Comparison of ENCODE assay signal across 1 cellular context in the genomic region with DNA sequence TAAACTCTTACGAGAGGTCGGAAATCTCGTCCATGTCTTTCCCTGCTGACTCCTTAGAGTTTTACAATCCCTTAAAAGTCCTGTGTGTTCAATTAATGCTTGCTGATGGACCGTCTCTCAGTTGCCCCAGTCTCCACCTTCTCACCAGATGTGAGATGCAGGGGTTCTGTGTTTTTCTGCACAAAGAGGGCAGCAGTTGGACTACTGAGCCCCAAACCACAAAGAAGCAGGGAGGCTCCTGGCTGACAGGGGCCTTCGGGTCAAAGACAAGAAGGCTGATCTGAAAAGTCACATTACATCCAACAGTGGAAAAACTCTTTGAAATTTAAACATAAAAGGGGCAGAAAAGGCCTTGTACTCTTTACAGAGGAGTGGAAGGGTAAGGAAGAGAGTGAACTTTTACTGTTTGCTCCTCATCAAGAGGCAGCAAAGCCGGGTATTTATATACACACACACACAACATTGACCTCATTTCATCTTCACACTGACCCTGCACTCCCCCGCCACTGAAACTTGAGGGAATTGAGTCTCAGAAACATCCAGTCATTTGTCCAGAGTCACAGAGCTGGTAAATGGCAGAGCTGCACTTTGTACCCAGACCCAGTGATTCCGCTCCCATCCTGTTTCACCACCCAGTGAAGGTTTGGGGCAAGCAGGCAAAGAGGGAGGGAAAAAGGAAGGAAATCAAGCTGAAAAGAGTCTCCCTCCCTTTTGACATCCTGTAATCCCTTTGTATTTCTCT.
TF ChIP-seq lines count a peak whose summit lies in the region.

No MANE protein-coding gene starts in this region.

TF ChIP-seq in HepG2, 621 proteins besides CTCF, POLR2A, EP300 and RAD21 (continued from another document and continues in another):
- TF ChIP-seq, protein P1, sequence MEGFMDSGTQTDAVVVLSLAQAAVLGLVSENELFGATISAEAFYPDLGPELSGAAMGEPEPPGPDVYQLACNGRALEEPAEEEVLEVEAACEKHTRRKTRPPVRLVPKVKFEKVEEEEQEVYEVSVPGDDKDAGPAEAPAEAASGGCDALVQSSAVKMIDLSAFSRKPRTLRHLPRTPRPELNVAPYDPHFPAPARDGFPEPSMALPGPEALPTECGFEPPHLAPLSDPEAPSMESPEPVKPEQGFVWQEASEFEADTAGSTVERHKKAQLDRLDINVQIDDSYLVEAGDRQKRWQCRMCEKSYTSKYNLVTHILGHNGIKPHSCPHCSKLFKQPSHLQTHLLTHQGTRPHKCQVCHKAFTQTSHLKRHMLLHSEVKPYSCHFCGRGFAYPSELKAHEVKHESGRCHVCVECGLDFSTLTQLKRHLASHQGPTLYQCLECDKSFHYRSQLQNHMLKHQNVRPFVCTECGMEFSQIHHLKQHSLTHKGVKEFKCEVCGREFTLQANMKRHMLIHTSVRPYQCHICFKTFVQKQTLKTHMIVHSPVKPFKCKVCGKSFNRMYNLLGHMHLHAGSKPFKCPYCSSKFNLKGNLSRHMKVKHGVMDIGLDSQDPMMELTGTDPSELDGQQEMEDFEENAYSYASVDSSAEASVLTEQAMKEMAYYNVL (CRISPR knock-in tag; IDR thresholded peaks at IDR 0.05; ENCODE audit: borderline replicate concordance) = peak; percentile 74; the same call in 1 of the 2 replicates
- no peak for TF ChIP-seq ZNF629 (CRISPR knock-in tag; conservative IDR thresholded peaks at IDR 0.05)
- TF ChIP-seq MIER3 (CRISPR knock-in tag; IDR thresholded peaks at IDR 0.05; ENCODE audit: borderline replicate concordance) = peak; percentile 53; the same call in 1 of the 2 replicates
- TF ChIP-seq BCL6 (CRISPR knock-in tag; IDR thresholded peaks at IDR 0.05) = no peak; the same call in 1 of the 2 replicates
- TF ChIP-seq ZFP36L1 (CRISPR knock-in tag; IDR thresholded peaks at IDR 0.05) = no peak
- TF ChIP-seq DMAP1 (CRISPR knock-in tag; IDR thresholded peaks at IDR 0.05) = no peak
- peak; percentile 31; the same call in 1 of the 2 replicates for TF ChIP-seq ZNF737 (CRISPR knock-in tag; IDR thresholded peaks at IDR 0.05; ENCODE audit: borderline replicate concordance)
- TF ChIP-seq, protein P2, sequence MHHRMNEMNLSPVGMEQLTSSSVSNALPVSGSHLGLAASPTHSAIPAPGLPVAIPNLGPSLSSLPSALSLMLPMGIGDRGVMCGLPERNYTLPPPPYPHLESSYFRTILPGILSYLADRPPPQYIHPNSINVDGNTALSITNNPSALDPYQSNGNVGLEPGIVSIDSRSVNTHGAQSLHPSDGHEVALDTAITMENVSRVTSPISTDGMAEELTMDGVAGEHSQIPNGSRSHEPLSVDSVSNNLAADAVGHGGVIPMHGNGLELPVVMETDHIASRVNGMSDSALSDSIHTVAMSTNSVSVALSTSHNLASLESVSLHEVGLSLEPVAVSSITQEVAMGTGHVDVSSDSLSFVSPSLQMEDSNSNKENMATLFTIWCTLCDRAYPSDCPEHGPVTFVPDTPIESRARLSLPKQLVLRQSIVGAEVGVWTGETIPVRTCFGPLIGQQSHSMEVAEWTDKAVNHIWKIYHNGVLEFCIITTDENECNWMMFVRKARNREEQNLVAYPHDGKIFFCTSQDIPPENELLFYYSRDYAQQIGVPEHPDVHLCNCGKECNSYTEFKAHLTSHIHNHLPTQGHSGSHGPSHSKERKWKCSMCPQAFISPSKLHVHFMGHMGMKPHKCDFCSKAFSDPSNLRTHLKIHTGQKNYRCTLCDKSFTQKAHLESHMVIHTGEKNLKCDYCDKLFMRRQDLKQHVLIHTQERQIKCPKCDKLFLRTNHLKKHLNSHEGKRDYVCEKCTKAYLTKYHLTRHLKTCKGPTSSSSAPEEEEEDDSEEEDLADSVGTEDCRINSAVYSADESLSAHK (CRISPR knock-in tag; IDR thresholded peaks at IDR 0.05; ENCODE audit: borderline replicate concordance) = no peak
- 0 out of 2 replicates have a peak, but pooled peaks have one; percentile 43 for TF ChIP-seq CCDC6 (CRISPR knock-in tag; IDR thresholded peaks at IDR 0.05)
- no peak for TF ChIP-seq NFE2 (CRISPR knock-in tag; IDR thresholded peaks at IDR 0.05)
- TF ChIP-seq, protein P3, sequence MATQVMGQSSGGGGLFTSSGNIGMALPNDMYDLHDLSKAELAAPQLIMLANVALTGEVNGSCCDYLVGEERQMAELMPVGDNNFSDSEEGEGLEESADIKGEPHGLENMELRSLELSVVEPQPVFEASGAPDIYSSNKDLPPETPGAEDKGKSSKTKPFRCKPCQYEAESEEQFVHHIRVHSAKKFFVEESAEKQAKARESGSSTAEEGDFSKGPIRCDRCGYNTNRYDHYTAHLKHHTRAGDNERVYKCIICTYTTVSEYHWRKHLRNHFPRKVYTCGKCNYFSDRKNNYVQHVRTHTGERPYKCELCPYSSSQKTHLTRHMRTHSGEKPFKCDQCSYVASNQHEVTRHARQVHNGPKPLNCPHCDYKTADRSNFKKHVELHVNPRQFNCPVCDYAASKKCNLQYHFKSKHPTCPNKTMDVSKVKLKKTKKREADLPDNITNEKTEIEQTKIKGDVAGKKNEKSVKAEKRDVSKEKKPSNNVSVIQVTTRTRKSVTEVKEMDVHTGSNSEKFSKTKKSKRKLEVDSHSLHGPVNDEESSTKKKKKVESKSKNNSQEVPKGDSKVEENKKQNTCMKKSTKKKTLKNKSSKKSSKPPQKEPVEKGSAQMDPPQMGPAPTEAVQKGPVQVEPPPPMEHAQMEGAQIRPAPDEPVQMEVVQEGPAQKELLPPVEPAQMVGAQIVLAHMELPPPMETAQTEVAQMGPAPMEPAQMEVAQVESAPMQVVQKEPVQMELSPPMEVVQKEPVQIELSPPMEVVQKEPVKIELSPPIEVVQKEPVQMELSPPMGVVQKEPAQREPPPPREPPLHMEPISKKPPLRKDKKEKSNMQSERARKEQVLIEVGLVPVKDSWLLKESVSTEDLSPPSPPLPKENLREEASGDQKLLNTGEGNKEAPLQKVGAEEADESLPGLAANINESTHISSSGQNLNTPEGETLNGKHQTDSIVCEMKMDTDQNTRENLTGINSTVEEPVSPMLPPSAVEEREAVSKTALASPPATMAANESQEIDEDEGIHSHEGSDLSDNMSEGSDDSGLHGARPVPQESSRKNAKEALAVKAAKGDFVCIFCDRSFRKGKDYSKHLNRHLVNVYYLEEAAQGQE (IDR thresholded peaks at IDR 0.05; ENCODE audit: borderline replicate concordance in 1 of 2, low read depth in 1 of 2, low read length in 2 of 2) = no peak
- no peak for TF ChIP-seq MED1 (CRISPR knock-in tag; IDR thresholded peaks at IDR 0.05)
- TF ChIP-seq ZNF7 (CRISPR knock-in tag; IDR thresholded peaks at IDR 0.05) = 0 out of 2 replicates have a peak, but pooled peaks have one; percentile 3
- no peak for TF ChIP-seq ZBTB42 (CRISPR knock-in tag; IDR thresholded peaks at IDR 0.05)
- no peak for TF ChIP-seq ZNF605 (CRISPR knock-in tag; IDR thresholded peaks at IDR 0.05)
- no peak for TF ChIP-seq SAFB2 (CRISPR knock-in tag; IDR thresholded peaks at IDR 0.05; ENCODE audit: borderline replicate concordance, low read depth)
- no peak for TF ChIP-seq MYNN (CRISPR knock-in tag; IDR thresholded peaks at IDR 0.05; ENCODE audit: low read depth)
- no peak for TF ChIP-seq YY1 (IDR thresholded peaks at IDR 0.05; ENCODE audit: insufficient read depth, insufficient replicate concordance, low read depth, low read length)
- no peak for TF ChIP-seq MAFF (IDR thresholded peaks at IDR 0.05; ENCODE audit: low read depth, low read length)
- TF ChIP-seq JARID2 (CRISPR knock-in tag; IDR thresholded peaks at IDR 0.05; ENCODE audit: insufficient replicate concordance) = no peak
- no peak for TF ChIP-seq NCOA1 (CRISPR knock-in tag; IDR thresholded peaks at IDR 0.05)
- TF ChIP-seq, protein P4, sequence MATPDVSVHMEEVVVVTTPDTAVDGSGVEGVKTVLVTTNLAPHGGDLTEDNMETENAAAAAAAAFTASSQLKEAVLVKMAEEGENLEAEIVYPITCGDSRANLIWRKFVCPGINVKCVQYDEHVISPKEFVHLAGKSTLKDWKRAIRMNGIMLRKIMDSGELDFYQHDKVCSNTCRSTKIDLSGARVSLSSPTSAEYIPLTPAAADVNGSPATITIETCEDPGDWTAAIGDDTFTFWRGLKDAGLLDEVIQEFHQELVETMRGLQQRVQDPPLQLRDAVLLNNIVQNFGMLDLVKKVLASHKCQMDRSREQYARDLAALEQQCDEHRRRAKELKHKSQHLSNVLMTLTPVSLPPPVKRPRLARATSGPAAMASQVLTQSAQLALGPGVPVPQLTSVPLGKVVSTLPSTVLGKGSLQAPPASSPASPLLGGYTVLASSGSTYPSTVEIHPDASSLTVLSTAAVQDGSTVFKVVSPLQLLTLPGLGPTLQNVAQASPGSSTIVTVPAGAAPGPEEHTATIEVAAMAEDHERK (CRISPR knock-in tag; IDR thresholded peaks at IDR 0.05; ENCODE audit: low read depth) = no peak
- TF ChIP-seq, protein P5, sequence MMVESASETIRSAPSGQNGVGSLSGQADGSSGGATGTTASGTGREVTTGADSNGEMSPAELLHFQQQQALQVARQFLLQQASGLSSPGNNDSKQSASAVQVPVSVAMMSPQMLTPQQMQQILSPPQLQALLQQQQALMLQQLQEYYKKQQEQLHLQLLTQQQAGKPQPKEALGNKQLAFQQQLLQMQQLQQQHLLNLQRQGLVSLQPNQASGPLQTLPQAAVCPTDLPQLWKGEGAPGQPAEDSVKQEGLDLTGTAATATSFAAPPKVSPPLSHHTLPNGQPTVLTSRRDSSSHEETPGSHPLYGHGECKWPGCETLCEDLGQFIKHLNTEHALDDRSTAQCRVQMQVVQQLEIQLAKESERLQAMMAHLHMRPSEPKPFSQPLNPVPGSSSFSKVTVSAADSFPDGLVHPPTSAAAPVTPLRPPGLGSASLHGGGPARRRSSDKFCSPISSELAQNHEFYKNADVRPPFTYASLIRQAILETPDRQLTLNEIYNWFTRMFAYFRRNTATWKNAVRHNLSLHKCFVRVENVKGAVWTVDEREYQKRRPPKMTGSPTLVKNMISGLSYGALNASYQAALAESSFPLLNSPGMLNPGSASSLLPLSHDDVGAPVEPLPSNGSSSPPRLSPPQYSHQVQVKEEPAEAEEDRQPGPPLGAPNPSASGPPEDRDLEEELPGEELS (CRISPR knock-in tag; IDR thresholded peaks at IDR 0.05) = no peak
- TF ChIP-seq, protein P6, sequence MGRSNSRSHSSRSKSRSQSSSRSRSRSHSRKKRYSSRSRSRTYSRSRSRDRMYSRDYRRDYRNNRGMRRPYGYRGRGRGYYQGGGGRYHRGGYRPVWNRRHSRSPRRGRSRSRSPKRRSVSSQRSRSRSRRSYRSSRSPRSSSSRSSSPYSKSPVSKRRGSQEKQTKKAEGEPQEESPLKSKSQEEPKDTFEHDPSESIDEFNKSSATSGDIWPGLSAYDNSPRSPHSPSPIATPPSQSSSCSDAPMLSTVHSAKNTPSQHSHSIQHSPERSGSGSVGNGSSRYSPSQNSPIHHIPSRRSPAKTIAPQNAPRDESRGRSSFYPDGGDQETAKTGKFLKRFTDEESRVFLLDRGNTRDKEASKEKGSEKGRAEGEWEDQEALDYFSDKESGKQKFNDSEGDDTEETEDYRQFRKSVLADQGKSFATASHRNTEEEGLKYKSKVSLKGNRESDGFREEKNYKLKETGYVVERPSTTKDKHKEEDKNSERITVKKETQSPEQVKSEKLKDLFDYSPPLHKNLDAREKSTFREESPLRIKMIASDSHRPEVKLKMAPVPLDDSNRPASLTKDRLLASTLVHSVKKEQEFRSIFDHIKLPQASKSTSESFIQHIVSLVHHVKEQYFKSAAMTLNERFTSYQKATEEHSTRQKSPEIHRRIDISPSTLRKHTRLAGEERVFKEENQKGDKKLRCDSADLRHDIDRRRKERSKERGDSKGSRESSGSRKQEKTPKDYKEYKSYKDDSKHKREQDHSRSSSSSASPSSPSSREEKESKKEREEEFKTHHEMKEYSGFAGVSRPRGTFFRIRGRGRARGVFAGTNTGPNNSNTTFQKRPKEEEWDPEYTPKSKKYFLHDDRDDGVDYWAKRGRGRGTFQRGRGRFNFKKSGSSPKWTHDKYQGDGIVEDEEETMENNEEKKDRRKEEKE (IDR thresholded peaks at IDR 0.05) = no peak
- TF ChIP-seq ZNF572 (CRISPR knock-in tag; IDR thresholded peaks at IDR 0.05) = no peak
- TF ChIP-seq, protein P7, sequence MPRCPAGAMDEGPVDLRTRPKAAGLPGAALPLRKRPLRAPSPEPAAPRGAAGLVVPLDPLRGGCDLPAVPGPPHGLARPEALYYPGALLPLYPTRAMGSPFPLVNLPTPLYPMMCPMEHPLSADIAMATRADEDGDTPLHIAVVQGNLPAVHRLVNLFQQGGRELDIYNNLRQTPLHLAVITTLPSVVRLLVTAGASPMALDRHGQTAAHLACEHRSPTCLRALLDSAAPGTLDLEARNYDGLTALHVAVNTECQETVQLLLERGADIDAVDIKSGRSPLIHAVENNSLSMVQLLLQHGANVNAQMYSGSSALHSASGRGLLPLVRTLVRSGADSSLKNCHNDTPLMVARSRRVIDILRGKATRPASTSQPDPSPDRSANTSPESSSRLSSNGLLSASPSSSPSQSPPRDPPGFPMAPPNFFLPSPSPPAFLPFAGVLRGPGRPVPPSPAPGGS (CRISPR knock-in tag; IDR thresholded peaks at IDR 0.05) = no peak
- TF ChIP-seq FOXA1 (IDR thresholded peaks at IDR 0.05) = no peak
- no peak for TF ChIP-seq FOXA1 (CRISPR knock-in tag; IDR thresholded peaks at IDR 0.05)
- TF ChIP-seq, protein P8, sequence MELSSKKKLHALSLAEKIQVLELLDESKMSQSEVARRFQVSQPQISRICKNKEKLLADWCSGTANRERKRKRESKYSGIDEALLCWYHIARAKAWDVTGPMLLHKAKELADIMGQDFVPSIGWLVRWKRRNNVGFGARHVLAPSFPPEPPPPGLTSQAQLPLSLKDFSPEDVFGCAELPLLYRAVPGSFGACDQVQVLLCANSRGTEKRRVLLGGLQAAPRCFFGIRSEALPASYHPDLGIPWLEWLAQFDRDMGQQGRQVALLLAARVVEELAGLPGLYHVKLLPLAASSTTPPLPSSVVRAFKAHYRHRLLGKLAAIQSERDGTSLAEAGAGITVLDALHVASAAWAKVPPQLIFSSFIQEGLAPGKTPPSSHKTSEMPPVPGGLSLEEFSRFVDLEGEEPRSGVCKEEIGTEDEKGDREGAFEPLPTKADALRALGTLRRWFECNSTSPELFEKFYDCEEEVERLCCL (CRISPR knock-in tag; IDR thresholded peaks at IDR 0.05; ENCODE audit: borderline replicate concordance) = no peak
- TF ChIP-seq KLF11 (CRISPR knock-in tag; IDR thresholded peaks at IDR 0.05) = no peak
- no peak for TF ChIP-seq ZSCAN31 (CRISPR knock-in tag; IDR thresholded peaks at IDR 0.05; ENCODE audit: low read depth)
- TF ChIP-seq, protein P9, sequence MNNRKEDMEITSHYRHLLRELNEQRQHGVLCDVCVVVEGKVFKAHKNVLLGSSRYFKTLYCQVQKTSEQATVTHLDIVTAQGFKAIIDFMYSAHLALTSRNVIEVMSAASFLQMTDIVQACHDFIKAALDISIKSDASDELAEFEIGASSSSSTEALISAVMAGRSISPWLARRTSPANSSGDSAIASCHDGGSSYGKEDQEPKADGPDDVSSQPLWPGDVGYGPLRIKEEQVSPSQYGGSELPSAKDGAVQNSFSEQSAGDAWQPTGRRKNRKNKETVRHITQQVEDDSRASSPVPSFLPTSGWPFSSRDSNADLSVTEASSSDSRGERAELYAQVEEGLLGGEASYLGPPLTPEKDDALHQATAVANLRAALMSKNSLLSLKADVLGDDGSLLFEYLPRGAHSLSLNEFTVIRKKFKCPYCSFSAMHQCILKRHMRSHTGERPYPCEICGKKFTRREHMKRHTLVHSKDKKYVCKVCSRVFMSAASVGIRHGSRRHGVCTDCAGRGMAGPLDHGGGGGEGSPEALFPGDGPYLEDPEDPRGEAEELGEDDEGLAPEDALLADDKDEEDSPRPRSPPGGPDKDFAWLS (CRISPR knock-in tag; IDR thresholded peaks at IDR 0.05; ENCODE audit: borderline replicate concordance) = peak; percentile 35; the same call in 1 of the 2 replicates
- no peak for TF ChIP-seq ZNF253 (CRISPR knock-in tag; IDR thresholded peaks at IDR 0.05; ENCODE audit: borderline replicate concordance)
